In genomic region chr17:19641687-19642372, GRCh38 we compare ENCODE assay signal across 16 cellular contexts.
"Had no signal": no experiment of that assay in that cellular context is flagged by ENCODE, and none has a peak within 500 bp of the region (broad histone marks: within the 10 kb centered on the region; RNA-seq: fewer than 3 reads in every experiment).

No MANE protein-coding gene starts in this region.

- H3K36me3 ChIP-seq: gastroesophageal sphincter, pancreas, upper lobe of right lung had no signal

- ATAC-seq: activated naive CD4-positive, alpha-beta T cell treated with anti-CD3 and anti-CD28 coated beads, Interleukin-2, amount 50 U/mL, for 72 hours; body of pancreas; gastroesophageal sphincter; left ventricle myocardium superior; pancreas; stimulated activated naive CD8-positive, alpha-beta T cell treated with anti-CD3 and anti-CD28 coated beads, Interleukin-15, amount 100 ng/mL, for 72 hours; upper lobe of right lung had no signal

- H3K27ac Mint-ChIP-seq: activated CD4-positive, alpha-beta T cell treated with anti-CD3 and anti-CD28 coated beads, Interleukin-2, amount 10 ng/mL, durations not matched to agents 7 days and 5 days; activated naive CD4-positive, alpha-beta T cell treated with anti-CD3 and anti-CD28 coated beads, Interleukin-2, amount 50 U/mL, for 72 hours; mesothelial cell of epicardium had no signal

- H3K4me3 ChIP-seq: body of pancreas, gastroesophageal sphincter, pancreas, testis, upper lobe of right lung had no signal

- DNase-seq: activated CD4-positive, alpha-beta T cell treated with anti-CD3 and anti-CD28 coated beads, Interleukin-2, amount 10 ng/mL, durations not matched to agents 7 days and 5 days; activated CD4-positive, CD25-positive, alpha-beta regulatory T cell; activated effector memory CD4-positive, alpha-beta T cell treated with anti-CD3 and anti-CD28 coated beads, Interleukin-2, amount 50 U/mL, for 16 hours; amniotic stem cell; body of pancreas; effector memory CD4-positive, alpha-beta T cell; kidney; left ventricle myocardium superior; pancreas; stimulated activated CD4-positive, alpha-beta T cell treated with anti-CD3 and anti-CD28 coated beads, Interleukin-4, amount 100 ng/mL, for 24 hours; stimulated activated naive CD8-positive, alpha-beta T cell treated with anti-CD3 and anti-CD28 coated beads, Interleukin-15, amount 100 ng/mL, for 72 hours; testis; upper lobe of right lung had no signal

- H3K36me3 Mint-ChIP-seq: mesothelial cell of epicardium had no signal

- H3K27me3 ChIP-seq: body of pancreas, gastroesophageal sphincter, pancreas, testis, upper lobe of right lung had no signal

- H3K9me3 Mint-ChIP-seq: activated CD4-positive, alpha-beta T cell treated with anti-CD3 and anti-CD28 coated beads, Interleukin-2, amount 10 ng/mL, durations not matched to agents 7 days and 5 days; activated naive CD4-positive, alpha-beta T cell treated with anti-CD3 and anti-CD28 coated beads, Interleukin-2, amount 50 U/mL, for 72 hours; stimulated activated naive CD8-positive, alpha-beta T cell treated with anti-CD3 and anti-CD28 coated beads, Interleukin-15, amount 100 ng/mL, for 72 hours had no signal

- H3K9me3 ChIP-seq: body of pancreas, gastroesophageal sphincter, pancreas, testis, upper lobe of right lung had no signal

- H3K27me3 Mint-ChIP-seq: stimulated activated naive CD8-positive, alpha-beta T cell treated with anti-CD3 and anti-CD28 coated beads, Interleukin-15, amount 100 ng/mL, for 72 hours had no signal

- FAIRE-seq: kidney had no signal

- H3K4me3 Mint-ChIP-seq: activated CD4-positive, alpha-beta T cell treated with anti-CD3 and anti-CD28 coated beads, Interleukin-2, amount 10 ng/mL, durations not matched to agents 7 days and 5 days; mesothelial cell of epicardium; stimulated activated naive CD8-positive, alpha-beta T cell treated with anti-CD3 and anti-CD28 coated beads, Interleukin-15, amount 100 ng/mL, for 72 hours had no signal

- H3K27ac ChIP-seq: body of pancreas, gastroesophageal sphincter, pancreas, testis, upper lobe of right lung had no signal
